ENCODE assay signal across 1 cellular context in the genomic region with DNA sequence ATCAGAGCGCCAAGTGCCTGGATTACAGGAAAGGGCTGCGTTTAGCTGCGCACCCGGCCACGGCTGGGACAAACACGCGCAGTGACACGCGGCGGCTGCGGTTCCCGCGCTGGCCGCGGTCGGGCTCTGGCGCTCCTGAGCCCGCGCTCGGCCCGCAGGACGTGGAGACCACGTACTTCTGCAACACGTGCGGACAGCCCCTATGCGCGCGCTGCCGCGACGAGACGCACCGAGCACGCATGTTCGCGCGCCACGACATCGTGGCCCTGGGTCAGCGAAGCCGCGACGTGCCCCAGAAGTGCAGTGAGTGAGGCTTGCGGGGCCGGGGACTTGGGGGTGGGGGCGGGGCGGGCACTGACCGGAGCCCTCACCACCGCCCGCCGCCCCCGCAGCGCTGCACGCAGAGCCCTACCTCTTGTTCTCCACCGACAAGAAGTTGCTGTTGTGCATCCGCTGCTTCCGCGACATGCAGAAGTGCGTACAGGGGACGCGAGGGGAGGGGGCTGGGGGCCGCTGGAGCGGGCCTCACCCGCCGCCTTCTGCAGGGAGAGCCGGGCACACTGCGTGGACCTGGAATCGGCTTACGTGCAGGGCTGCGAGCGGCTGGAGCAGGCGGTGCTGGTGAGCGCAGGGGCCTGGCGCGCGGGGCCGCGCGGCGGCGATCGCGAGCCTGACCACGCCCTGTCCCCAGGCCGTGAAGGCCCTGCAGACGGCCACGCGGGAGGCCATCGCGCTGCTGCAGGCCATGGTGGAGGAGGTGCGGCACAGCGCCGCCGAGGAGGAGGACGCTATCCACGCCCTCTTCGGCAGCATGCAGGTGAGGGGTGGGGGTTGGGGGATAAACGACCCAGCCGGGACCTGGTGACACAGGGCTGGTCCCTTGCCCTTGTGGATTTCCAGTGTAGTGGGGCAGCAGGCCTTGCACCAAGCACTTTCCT.
A peak's percentile ranks its signal among the peaks of the same experiment; 100 is the strongest.
TF ChIP-seq lines count a peak whose summit lies in the region.

No MANE protein-coding gene starts in this region.

TF ChIP-seq in GM12878, 131 proteins besides CTCF, POLR2A, EP300 and RAD21 (continued from another document):
- TF ChIP-seq, protein P1, sequence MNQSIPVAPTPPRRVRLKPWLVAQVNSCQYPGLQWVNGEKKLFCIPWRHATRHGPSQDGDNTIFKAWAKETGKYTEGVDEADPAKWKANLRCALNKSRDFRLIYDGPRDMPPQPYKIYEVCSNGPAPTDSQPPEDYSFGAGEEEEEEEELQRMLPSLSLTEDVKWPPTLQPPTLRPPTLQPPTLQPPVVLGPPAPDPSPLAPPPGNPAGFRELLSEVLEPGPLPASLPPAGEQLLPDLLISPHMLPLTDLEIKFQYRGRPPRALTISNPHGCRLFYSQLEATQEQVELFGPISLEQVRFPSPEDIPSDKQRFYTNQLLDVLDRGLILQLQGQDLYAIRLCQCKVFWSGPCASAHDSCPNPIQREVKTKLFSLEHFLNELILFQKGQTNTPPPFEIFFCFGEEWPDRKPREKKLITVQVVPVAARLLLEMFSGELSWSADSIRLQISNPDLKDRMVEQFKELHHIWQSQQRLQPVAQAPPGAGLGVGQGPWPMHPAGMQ (IDR thresholded peaks at IDR 0.05; ENCODE audit: borderline replicate concordance), result no peak
- TF ChIP-seq BACH1 (IDR thresholded peaks at IDR 0.05; ENCODE audit: borderline replicate concordance) (peak; percentile 56; the same call in 1 of the 2 replicates), RCOR1 (conservative IDR thresholded peaks at IDR 0.05; ENCODE audit: low read depth, low read length) (no peak), CREM (IDR thresholded peaks at IDR 0.05; ENCODE audit: low read depth) (0 out of 2 replicates have a peak, but pooled peaks have one; percentile 33), SMAD1 (IDR thresholded peaks at IDR 0.05; ENCODE audit: low read depth, partially characterized antibody) (no peak)
- TF ChIP-seq, protein P2, sequence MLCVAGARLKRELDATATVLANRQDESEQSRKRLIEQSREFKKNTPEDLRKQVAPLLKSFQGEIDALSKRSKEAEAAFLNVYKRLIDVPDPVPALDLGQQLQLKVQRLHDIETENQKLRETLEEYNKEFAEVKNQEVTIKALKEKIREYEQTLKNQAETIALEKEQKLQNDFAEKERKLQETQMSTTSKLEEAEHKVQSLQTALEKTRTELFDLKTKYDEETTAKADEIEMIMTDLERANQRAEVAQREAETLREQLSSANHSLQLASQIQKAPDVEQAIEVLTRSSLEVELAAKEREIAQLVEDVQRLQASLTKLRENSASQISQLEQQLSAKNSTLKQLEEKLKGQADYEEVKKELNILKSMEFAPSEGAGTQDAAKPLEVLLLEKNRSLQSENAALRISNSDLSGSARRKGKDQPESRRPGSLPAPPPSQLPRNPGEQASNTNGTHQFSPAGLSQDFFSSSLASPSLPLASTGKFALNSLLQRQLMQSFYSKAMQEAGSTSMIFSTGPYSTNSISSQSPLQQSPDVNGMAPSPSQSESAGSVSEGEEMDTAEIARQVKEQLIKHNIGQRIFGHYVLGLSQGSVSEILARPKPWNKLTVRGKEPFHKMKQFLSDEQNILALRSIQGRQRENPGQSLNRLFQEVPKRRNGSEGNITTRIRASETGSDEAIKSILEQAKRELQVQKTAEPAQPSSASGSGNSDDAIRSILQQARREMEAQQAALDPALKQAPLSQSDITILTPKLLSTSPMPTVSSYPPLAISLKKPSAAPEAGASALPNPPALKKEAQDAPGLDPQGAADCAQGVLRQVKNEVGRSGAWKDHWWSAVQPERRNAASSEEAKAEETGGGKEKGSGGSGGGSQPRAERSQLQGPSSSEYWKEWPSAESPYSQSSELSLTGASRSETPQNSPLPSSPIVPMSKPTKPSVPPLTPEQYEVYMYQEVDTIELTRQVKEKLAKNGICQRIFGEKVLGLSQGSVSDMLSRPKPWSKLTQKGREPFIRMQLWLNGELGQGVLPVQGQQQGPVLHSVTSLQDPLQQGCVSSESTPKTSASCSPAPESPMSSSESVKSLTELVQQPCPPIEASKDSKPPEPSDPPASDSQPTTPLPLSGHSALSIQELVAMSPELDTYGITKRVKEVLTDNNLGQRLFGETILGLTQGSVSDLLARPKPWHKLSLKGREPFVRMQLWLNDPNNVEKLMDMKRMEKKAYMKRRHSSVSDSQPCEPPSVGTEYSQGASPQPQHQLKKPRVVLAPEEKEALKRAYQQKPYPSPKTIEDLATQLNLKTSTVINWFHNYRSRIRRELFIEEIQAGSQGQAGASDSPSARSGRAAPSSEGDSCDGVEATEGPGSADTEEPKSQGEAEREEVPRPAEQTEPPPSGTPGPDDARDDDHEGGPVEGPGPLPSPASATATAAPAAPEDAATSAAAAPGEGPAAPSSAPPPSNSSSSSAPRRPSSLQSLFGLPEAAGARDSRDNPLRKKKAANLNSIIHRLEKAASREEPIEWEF (IDR thresholded peaks at IDR 0.05; ENCODE audit: insufficient replicate concordance, low read depth, low read length), result no peak
TF ChIP-seq in GM12878: peak in this region for 21.
